ENCODE assay signal across 8 cellular contexts in the genomic region with DNA sequence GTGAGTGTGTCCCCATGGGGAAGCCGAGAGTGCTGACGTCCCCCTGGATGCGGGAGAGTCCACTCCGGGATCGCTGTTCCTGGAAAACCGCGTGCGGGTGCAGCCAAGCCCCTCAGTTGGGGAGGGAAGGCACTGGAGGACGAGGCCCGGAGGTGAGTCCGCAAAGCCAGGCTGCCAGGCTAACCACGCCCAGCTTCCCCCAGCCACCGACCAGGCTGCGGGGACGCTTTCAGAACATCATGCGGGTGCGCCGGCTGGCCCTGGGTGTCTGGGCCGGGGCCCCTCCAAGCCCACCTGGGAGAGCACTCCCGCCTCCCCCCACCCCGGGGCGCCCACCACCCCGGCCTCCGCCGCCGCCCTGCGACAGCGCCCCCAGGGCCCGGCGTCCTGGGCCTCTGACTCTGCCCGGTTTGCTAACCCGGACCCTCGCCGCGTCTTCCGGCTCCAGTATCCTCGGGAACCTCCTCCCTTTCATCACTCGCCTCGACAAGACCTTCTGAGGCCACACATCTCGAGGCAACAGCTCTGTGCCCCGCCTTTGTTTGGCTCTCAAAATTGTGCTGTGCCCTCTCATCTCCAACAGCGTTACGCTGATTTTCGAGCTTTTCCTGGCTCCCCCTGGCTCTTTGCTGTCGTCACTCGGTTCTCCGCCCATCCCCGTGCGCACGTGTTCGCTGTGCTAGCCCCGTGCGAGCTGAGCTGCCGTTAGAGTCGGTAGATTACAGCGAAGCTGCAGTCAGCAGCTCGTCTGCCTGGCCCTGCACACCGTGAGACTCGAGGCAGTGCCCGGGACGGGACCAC. TPM values are rescaled to one million over a fixed set of nuclear protein-coding genes. Genes with fewer than 3 reads are reported as not detected.
A peak's percentile ranks its signal among the peaks of the same experiment; 100 is the strongest.
DNase-seq lines count a peak whose midpoint lies in the region; ATAC-seq and TF ChIP-seq lines count a peak whose summit lies in the region.

No MANE protein-coding gene starts in this region.

- no peak for TF ChIP-seq CTCF in lower leg skin (IDR thresholded peaks at IDR 0.05)

- no peak for TF ChIP-seq POLR2A in lower leg skin (IDR thresholded peaks at IDR 0.05)

- H3K4me1 Mint-ChIP-seq in CD4-positive, CD25-positive, alpha-beta regulatory T cell, result peaks cover 0 to 7% (median 3%) of the 10 kb centered on the region in 4 donors
- peaks cover 7% of the 10 kb centered on the region for H3K4me1 Mint-ChIP-seq in central memory CD8-positive, alpha-beta T cell

- no peaks in the 10 kb centered on the region for H3K9me3 Mint-ChIP-seq in CD4-positive, CD25-positive, alpha-beta regulatory T cell
- H3K9me3 Mint-ChIP-seq in central memory CD8-positive, alpha-beta T cell, result no peaks in the 10 kb centered on the region

- no peaks in the 10 kb centered on the region for H3K36me3 Mint-ChIP-seq in CD4-positive, CD25-positive, alpha-beta regulatory T cell
- H3K36me3 Mint-ChIP-seq in central memory CD8-positive, alpha-beta T cell (ENCODE audit: insufficient read depth), result peaks cover 1% of the 10 kb centered on the region

- H3K9me3 ChIP-seq in CD4-positive, CD25-positive, alpha-beta regulatory T cell (ENCODE audit: control insufficient read depth in 2 of 2, low read length in 2 of 2), result no peaks in the 10 kb centered on the region

- no peaks in the 10 kb centered on the region for H3K36me3 ChIP-seq in CD4-positive, CD25-positive, alpha-beta regulatory T cell (ENCODE audit: control insufficient read depth, insufficient read depth, low read length)

- peaks cover 4% of the 10 kb centered on the region for H3K27me3 ChIP-seq in CD4-positive, CD25-positive, alpha-beta regulatory T cell (ENCODE audit: control insufficient read depth, insufficient read depth, low read length)

- DNase-seq in CD4-positive, CD25-positive, alpha-beta regulatory T cell, result peak; percentile 41 to 70 (median 62)
- peak; percentile 33 to 40 for DNase-seq in central memory CD8-positive, alpha-beta T cell (ENCODE audit: low spot score in 2 of 2)
- peak; percentile 36 to 91 for DNase-seq in lower leg skin (ENCODE audit: low spot score in 2 of 2)
- peak; percentile 27 to 37 (median 32) for DNase-seq in stimulated activated CD4-positive, alpha-beta T cell treated with anti-CD3 and anti-CD28 coated beads, TNF-alpha, amount 100 ng/mL, for 48 hours (ENCODE audit: low read depth in 3 of 3)
- no peak for DNase-seq in SW480 (ENCODE audit: low spot score)
- no peak for DNase-seq in NCI-H1105 treated with DMSO at 0.1 percent for 48 hours (lab: John Stamatoyannopoulos, UW)
- no peak for DNase-seq in SHP77 treated with DMSO at 0.1 percent for 48 hours (lab: John Stamatoyannopoulos, UW)

- intact Hi-C loops in lower leg skin (cut with DNase I; ENCODE audit: low total_unique reads), result no loop called here

- H3K27me3 Mint-ChIP-seq in CD4-positive, CD25-positive, alpha-beta regulatory T cell, result peaks cover 20% of the 10 kb centered on the region
- H3K27me3 Mint-ChIP-seq in central memory CD8-positive, alpha-beta T cell, result peaks cover 15% of the 10 kb centered on the region

- WGBS in lower leg skin, 2 donors, result 8% methylated on average over 39 to 48 of the region's 61 CpGs

- peak overlapping the region; percentile 62 for H3K4me3 ChIP-seq in CD4-positive, CD25-positive, alpha-beta regulatory T cell (ENCODE audit: low read depth, low read length)
- H3K4me3 ChIP-seq in lower leg skin (ENCODE audit: low read depth, poor library complexity, severe bottlenecking), result no peak overlapping the region

- H3K27ac Mint-ChIP-seq in CD4-positive, CD25-positive, alpha-beta regulatory T cell, result peak overlapping the region; percentile 86 to 94 (median 88)
- H3K27ac Mint-ChIP-seq in central memory CD8-positive, alpha-beta T cell (ENCODE audit: low read depth), result peak overlapping the region; percentile 49

- H3K4me1 ChIP-seq in CD4-positive, CD25-positive, alpha-beta regulatory T cell (ENCODE audit: control insufficient read depth, insufficient read depth, low read length, poor library complexity, severe bottlenecking), result peaks cover 12% of the 10 kb centered on the region

- no peak overlapping the region for H3K27ac ChIP-seq in CD4-positive, CD25-positive, alpha-beta regulatory T cell (ENCODE audit: insufficient read depth, low read length, poor library complexity, severe bottlenecking)

- H3K4me3 Mint-ChIP-seq in CD4-positive, CD25-positive, alpha-beta regulatory T cell, result peak overlapping the region in 3 of 4 donors; percentile 89 to 94 (median 92)
- H3K4me3 Mint-ChIP-seq in central memory CD8-positive, alpha-beta T cell, result peak overlapping the region; percentile 79

- peak; percentile 68 to 81 for ATAC-seq in CD4-positive, CD25-positive, alpha-beta regulatory T cell (ENCODE audit: low read depth in 2 of 2)
- peak; percentile 81 to 85 for ATAC-seq in activated CD4-positive, CD25-positive, alpha-beta regulatory T cell treated with anti-CD3 and anti-CD28 coated beads, Interleukin-2, amount 50 U/mL, for 24 hours
- ATAC-seq in central memory CD8-positive, alpha-beta T cell (replicated peaks; ENCODE audit: extremely low read depth, poor library complexity, severe bottlenecking), result peak; percentile 82

RNA-seq across cellular contexts. Expression of a gene that starts 47.1 kb away (rescaled TPM):
- total RNA-seq in CD4-positive, CD25-positive, alpha-beta regulatory T cell, result 68.0 TPM
- polyA plus RNA-seq in CD4-positive, CD25-positive, alpha-beta regulatory T cell, result 10 to 100 TPM; 27.2 to 36.5 (median 30.6) TPM
- total RNA-seq in lower leg skin, result 10 to 100 TPM; 37.5 to 59.7 (median 43.0) TPM

Comparison
In these comparisons a context has a peak if more than half of its experiments do, and no peak if none do; other contexts are left out.
1. DNase-seq: peak in CD4-positive, CD25-positive, alpha-beta regulatory T cell (3 of 3), central memory CD8-positive, alpha-beta T cell (2 of 2), lower leg skin (2 of 2) and stimulated activated CD4-positive, alpha-beta T cell treated with anti-CD3 and anti-CD28 coated beads, TNF-alpha, amount 100 ng/mL, for 48 hours (3 of 3); none in SW480 (single experiment), NCI-H1105 treated with DMSO at 0.1 percent for 48 hours (single experiment) and SHP77 treated with DMSO at 0.1 percent for 48 hours (single experiment).
2. Peak in every context shown above with its lines, with median percentiles within 50 percentile points of each other: ATAC-seq.